2 cellular contexts compared by ENCODE assay signal in the genomic region with DNA sequence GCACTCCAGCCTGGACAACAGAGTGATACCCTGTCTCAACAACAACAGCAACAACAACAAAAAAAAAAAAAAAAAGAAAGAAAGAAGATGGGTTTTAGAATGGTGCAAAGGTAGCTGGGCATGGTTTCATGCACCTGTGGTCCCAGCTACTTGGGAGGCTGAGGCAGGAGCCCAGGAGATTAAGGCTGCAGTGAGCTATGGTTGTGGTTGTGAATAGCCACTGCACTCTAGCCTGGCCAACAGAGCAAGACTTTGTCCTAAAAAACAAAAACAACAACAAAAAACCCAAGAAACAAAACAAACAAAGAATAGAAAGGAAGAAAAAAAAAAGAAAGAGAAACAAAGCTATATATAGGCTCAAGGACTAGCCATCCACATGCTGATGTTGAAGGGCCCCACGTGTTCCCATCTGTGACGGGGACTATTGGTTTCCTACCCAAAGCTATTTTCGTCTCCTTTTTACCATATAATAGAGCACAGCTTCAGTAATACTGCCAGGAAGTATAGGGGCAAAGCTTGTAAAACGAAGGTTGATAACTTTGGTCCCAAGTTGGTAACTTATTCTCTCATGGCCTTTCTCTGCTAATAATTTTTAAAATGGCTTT.
TF ChIP-seq lines count a peak whose summit lies in the region.

No MANE protein-coding gene starts in this region.

TF ChIP-seq in IMR-90, 13 proteins besides CTCF, POLR2A, EP300 and RAD21 (continued from another document):
- TF ChIP-seq MAFK (IDR thresholded peaks at IDR 0.05; ENCODE audit: low read depth, low read length) (no peak), BHLHE40 (IDR thresholded peaks at IDR 0.05; ENCODE audit: low read depth, low read length) (no peak), MAZ (IDR thresholded peaks at IDR 0.05; ENCODE audit: borderline replicate concordance, low read depth, low read length) (no peak)
- TF ChIP-seq, protein P1, sequence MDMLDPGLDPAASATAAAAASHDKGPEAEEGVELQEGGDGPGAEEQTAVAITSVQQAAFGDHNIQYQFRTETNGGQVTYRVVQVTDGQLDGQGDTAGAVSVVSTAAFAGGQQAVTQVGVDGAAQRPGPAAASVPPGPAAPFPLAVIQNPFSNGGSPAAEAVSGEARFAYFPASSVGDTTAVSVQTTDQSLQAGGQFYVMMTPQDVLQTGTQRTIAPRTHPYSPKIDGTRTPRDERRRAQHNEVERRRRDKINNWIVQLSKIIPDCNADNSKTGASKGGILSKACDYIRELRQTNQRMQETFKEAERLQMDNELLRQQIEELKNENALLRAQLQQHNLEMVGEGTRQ (IDR thresholded peaks at IDR 0.05; ENCODE audit: low read depth, low read length) = no peak

TF ChIP-seq in SK-N-SH treated with all-trans-retinoic acid at 6 μM for 48 hours, 23 proteins besides CTCF, POLR2A, EP300 and RAD21 (continued from another document):
- TF ChIP-seq, protein P2, sequence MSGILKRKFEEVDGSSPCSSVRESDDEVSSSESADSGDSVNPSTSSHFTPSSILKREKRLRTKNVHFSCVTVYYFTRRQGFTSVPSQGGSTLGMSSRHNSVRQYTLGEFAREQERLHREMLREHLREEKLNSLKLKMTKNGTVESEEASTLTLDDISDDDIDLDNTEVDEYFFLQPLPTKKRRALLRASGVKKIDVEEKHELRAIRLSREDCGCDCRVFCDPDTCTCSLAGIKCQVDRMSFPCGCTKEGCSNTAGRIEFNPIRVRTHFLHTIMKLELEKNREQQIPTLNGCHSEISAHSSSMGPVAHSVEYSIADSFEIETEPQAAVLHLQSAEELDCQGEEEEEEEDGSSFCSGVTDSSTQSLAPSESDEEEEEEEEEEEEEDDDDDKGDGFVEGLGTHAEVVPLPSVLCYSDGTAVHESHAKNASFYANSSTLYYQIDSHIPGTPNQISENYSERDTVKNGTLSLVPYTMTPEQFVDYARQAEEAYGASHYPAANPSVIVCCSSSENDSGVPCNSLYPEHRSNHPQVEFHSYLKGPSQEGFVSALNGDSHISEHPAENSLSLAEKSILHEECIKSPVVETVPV (CRISPR knock-in tag; IDR thresholded peaks at IDR 0.05) = no peak
- TF ChIP-seq TCF4 (CRISPR knock-in tag; IDR thresholded peaks at IDR 0.05; ENCODE audit: borderline replicate concordance) (no peak), ZFP30 (CRISPR knock-in tag; IDR thresholded peaks at IDR 0.05) (no peak), RARB (CRISPR knock-in tag; IDR thresholded peaks at IDR 0.05) (no peak), OSR1 (CRISPR knock-in tag; IDR thresholded peaks at IDR 0.05) (no peak), ISL1 (CRISPR knock-in tag; IDR thresholded peaks at IDR 0.05) (no peak), ZNF70 (CRISPR knock-in tag; IDR thresholded peaks at IDR 0.05) (no peak), TOX (CRISPR knock-in tag; IDR thresholded peaks at IDR 0.05; ENCODE audit: borderline replicate concordance) (no peak), ZC3H10 (CRISPR knock-in tag; IDR thresholded peaks at IDR 0.05) (no peak), BACH2 (CRISPR knock-in tag; IDR thresholded peaks at IDR 0.05; ENCODE audit: borderline replicate concordance) (no peak), CSDC2 (CRISPR knock-in tag; IDR thresholded peaks at IDR 0.05) (no peak)
- TF ChIP-seq, protein P3, sequence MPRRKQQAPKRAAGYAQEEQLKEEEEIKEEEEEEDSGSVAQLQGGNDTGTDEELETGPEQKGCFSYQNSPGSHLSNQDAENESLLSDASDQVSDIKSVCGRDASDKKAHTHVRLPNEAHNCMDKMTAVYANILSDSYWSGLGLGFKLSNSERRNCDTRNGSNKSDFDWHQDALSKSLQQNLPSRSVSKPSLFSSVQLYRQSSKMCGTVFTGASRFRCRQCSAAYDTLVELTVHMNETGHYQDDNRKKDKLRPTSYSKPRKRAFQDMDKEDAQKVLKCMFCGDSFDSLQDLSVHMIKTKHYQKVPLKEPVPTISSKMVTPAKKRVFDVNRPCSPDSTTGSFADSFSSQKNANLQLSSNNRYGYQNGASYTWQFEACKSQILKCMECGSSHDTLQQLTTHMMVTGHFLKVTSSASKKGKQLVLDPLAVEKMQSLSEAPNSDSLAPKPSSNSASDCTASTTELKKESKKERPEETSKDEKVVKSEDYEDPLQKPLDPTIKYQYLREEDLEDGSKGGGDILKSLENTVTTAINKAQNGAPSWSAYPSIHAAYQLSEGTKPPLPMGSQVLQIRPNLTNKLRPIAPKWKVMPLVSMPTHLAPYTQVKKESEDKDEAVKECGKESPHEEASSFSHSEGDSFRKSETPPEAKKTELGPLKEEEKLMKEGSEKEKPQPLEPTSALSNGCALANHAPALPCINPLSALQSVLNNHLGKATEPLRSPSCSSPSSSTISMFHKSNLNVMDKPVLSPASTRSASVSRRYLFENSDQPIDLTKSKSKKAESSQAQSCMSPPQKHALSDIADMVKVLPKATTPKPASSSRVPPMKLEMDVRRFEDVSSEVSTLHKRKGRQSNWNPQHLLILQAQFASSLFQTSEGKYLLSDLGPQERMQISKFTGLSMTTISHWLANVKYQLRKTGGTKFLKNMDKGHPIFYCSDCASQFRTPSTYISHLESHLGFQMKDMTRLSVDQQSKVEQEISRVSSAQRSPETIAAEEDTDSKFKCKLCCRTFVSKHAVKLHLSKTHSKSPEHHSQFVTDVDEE (CRISPR knock-in tag; IDR thresholded peaks at IDR 0.05) = no peak
- TF ChIP-seq, protein P4, sequence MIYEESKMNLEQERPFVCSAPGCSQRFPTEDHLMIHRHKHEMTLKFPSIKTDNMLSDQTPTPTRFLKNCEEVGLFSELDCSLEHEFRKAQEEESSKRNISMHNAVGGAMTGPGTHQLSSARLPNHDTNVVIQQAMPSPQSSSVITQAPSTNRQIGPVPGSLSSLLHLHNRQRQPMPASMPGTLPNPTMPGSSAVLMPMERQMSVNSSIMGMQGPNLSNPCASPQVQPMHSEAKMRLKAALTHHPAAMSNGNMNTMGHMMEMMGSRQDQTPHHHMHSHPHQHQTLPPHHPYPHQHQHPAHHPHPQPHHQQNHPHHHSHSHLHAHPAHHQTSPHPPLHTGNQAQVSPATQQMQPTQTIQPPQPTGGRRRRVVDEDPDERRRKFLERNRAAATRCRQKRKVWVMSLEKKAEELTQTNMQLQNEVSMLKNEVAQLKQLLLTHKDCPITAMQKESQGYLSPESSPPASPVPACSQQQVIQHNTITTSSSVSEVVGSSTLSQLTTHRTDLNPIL (CRISPR knock-in tag; IDR thresholded peaks at IDR 0.05; ENCODE audit: low read depth) = no peak
- TF ChIP-seq, protein P5, sequence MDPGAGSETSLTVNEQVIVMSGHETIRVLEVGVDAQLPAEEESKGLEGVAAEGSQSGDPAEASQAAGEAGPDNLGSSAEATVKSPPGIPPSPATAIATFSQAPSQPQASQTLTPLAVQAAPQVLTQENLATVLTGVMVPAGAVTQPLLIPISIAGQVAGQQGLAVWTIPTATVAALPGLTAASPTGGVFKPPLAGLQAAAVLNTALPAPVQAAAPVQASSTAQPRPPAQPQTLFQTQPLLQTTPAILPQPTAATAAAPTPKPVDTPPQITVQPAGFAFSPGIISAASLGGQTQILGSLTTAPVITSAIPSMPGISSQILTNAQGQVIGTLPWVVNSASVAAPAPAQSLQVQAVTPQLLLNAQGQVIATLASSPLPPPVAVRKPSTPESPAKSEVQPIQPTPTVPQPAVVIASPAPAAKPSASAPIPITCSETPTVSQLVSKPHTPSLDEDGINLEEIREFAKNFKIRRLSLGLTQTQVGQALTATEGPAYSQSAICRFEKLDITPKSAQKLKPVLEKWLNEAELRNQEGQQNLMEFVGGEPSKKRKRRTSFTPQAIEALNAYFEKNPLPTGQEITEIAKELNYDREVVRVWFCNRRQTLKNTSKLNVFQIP (CRISPR knock-in tag; IDR thresholded peaks at IDR 0.05; ENCODE audit: borderline replicate concordance, low read depth) = no peak
TF ChIP-seq in SK-N-SH treated with all-trans-retinoic acid at 6 μM for 48 hours: peak in this region for 0.
